15 cellular contexts compared by ENCODE assay signal in the genomic region with DNA sequence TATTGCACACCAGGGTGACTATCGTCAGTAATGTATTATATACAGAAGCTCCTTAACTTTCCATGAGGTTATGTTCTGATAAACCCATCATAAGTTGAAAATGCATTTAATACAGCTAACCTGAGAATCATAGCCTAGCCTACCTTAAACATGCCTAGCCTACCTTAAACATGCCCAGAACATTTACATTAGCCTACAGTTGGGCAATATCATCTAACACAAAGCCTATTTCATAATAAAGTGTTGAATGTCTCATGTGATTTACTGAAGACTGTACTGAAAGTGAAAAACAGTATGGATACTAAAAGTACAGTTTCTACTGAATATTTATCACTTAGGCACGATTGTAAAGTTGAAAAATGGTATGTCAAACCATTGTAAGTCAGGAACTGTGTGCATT. TPM values are rescaled to one million over a fixed set of nuclear protein-coding genes. Genes with fewer than 3 reads are reported as not detected.
DNase-seq lines count a peak whose midpoint lies in the region; ATAC-seq and TF ChIP-seq lines count a peak whose summit lies in the region.
"Had no signal": no experiment of that assay in that cellular context is flagged by ENCODE, and none has a peak within 500 bp of the region (broad histone marks: within the 10 kb centered on the region; RNA-seq: fewer than 3 reads in every experiment).

No MANE protein-coding gene starts in this region.

- no peak for DNase-seq in GM12864 (ENCODE audit: low read depth)
- peak; percentile 26 for DNase-seq in NAMALWA (ENCODE audit: low spot score)
- no peak for DNase-seq in progenitor cell of endocrine pancreas (ENCODE audit: low spot score, unreplicated experiment)
- DNase-seq in NCI-H748 (lab: John Stamatoyannopoulos, UW; ENCODE audit: unreplicated experiment), result no peak
- DNase-seq in D341Med (ENCODE audit: low spot score), result no peak
- DNase-seq in amniotic stem cell (lab: John Stamatoyannopoulos, UW), result no peak
- DNase-seq: activated CD4-positive, CD25-positive, alpha-beta regulatory T cell; mesendoderm; NCI-H1092 treated with DMSO at 0.1 percent for 48 hours; stimulated activated CD4-positive, alpha-beta T cell treated with anti-CD3 and anti-CD28 coated beads, Interleukin-2, amount 100 ng/mL, for 24 hours; stimulated activated naive CD4-positive, alpha-beta T cell treated with Interleukin-2 at 50 U/mL for 16 hours had no signal

- H3K4me1 Mint-ChIP-seq in dendritic cell treated with granulocyte-macrophage colony-stimulating factor and Interleukin-4, amounts not matched to agents 40 ng/mL and 50 ng/mL, for 4 days (ENCODE audit: low read depth), result peaks cover 66% of the 10 kb centered on the region
- peaks cover 8% of the 10 kb centered on the region for H3K4me1 Mint-ChIP-seq in progenitor cell of endocrine pancreas (ENCODE audit: low read depth)

- intact Hi-C loops in dendritic cell treated with granulocyte-macrophage colony-stimulating factor and Interleukin-4, amounts not matched to agents 40 ng/mL and 50 ng/mL, for 4 days (cut with micrococcal nuclease), result loop anchor here (10.0 kb wide), 1 partner anchor 500 kb away; the partner anchor contains the start of gene ATOX1

- peak overlapping the region; percentile 68 for H3K4me3 ChIP-seq in GM12864 (ENCODE audit: low read depth, low read length)
- H3K4me3 ChIP-seq: SJSA1 had no signal

- TF ChIP-seq CTCF in GM12864 (IDR thresholded peaks at IDR 0.05; ENCODE audit: low read depth, low read length, missing control alignments) (no peak), progenitor cell of endocrine pancreas (IDR thresholded peaks at IDR 0.05; ENCODE audit: unreplicated experiment) (no peak)

- H3K4me3 Mint-ChIP-seq in dendritic cell treated with granulocyte-macrophage colony-stimulating factor and Interleukin-4, amounts not matched to agents 40 ng/mL and 50 ng/mL, for 4 days, result peak overlapping the region; percentile 98
- peak overlapping the region; percentile 89 for H3K4me3 Mint-ChIP-seq in progenitor cell of endocrine pancreas (ENCODE audit: low read depth)

- ATAC-seq in GM21381 (IDR thresholded peaks at IDR 0.05; ENCODE audit: unreplicated experiment), result no peak

- no peaks in the 10 kb centered on the region for H3K27me3 Mint-ChIP-seq in dendritic cell treated with granulocyte-macrophage colony-stimulating factor and Interleukin-4, amounts not matched to agents 40 ng/mL and 50 ng/mL, for 4 days
- H3K27me3 Mint-ChIP-seq in progenitor cell of endocrine pancreas, result no peaks in the 10 kb centered on the region

- H3K27ac Mint-ChIP-seq in dendritic cell treated with granulocyte-macrophage colony-stimulating factor and Interleukin-4, amounts not matched to agents 40 ng/mL and 50 ng/mL, for 4 days, result peak overlapping the region; percentile 99
- H3K27ac Mint-ChIP-seq in progenitor cell of endocrine pancreas, result no peak overlapping the region

- peaks cover 31% of the 10 kb centered on the region for H3K36me3 Mint-ChIP-seq in dendritic cell treated with granulocyte-macrophage colony-stimulating factor and Interleukin-4, amounts not matched to agents 40 ng/mL and 50 ng/mL, for 4 days (ENCODE audit: low read depth)
- H3K36me3 Mint-ChIP-seq in progenitor cell of endocrine pancreas (ENCODE audit: insufficient read depth), result no peaks in the 10 kb centered on the region

- H3K9me3 Mint-ChIP-seq in dendritic cell treated with granulocyte-macrophage colony-stimulating factor and Interleukin-4, amounts not matched to agents 40 ng/mL and 50 ng/mL, for 4 days, result no peaks in the 10 kb centered on the region
- no peaks in the 10 kb centered on the region for H3K9me3 Mint-ChIP-seq in progenitor cell of endocrine pancreas (ENCODE audit: low read depth)

RNA-seq across cellular contexts. Expression of gene GM2A, which starts 1.5 kb away (rescaled TPM):
- total RNA-seq in progenitor cell of endocrine pancreas, result 26.2 and 27.1 TPM in 2 replicates

RNA-seq across cellular contexts. Expression of gene CCDC69, which starts 30.6 kb away (rescaled TPM):
- 3.6 and 4.6 TPM in 2 replicates for total RNA-seq in progenitor cell of endocrine pancreas

RNA-seq across cellular contexts. Expression of gene SLC36A3, which starts 49.0 kb away (rescaled TPM):
- not detected in 2 replicates for total RNA-seq in progenitor cell of endocrine pancreas
- total RNA-seq: NCI-H460, SJSA1 had no signal
